11 cellular contexts compared by ENCODE assay signal in genomic region chr1:202007703-202008489, GRCh38. TPM values are rescaled to one million over a fixed set of nuclear protein-coding genes. Genes with fewer than 3 reads are reported as not detected.
DNase-seq lines count a peak whose midpoint lies in the region; ATAC-seq, FAIRE-seq and TF ChIP-seq lines count a peak whose summit lies in the region.
"Had no signal": no experiment of that assay in that cellular context is flagged by ENCODE, and none has a peak within 500 bp of the region (broad histone marks: within the 10 kb centered on the region; RNA-seq: fewer than 3 reads in every experiment).

No MANE protein-coding gene starts in this region.

- no peak overlapping the region for H3K4me3 ChIP-seq in A549
- H3K4me3 ChIP-seq in HUES64 (ENCODE audit: low read length): peak overlapping the region; percentile 34
- H3K4me3 ChIP-seq in tibial artery: no peak overlapping the region

- H3K9ac ChIP-seq in HUES64 (ENCODE audit: low read depth, low read length): peak overlapping the region; percentile 60

- TF ChIP-seq POLR2A in A549 (IDR thresholded peaks at IDR 0.05; ENCODE audit: low read length): no peak

- H3K4me1 ChIP-seq in A549: peaks cover 44% of the 10 kb centered on the region
- H3K4me1 ChIP-seq in HUES64 (ENCODE audit: insufficient read depth, low read length): peaks cover 39% of the 10 kb centered on the region
- peaks cover 0 to 6% (median 0%) of the 10 kb centered on the region in 4 donors for H3K4me1 ChIP-seq in tibial artery

- TF ChIP-seq RAD21 in A549 (conservative IDR thresholded peaks at IDR 0.05 in 1 of 2, IDR thresholded peaks at IDR 0.05 in 1 of 2): no peak

- POLR2A ChIA-PET in A549 (lab: Yijun Ruan, JAX): interaction anchor here (1.3 to 1.8 kb wide), 2 partner anchors 105 kb away, joined by 3 to 6 read pairs; no protein-coding TSS in a partner anchor

- no peak for DNase-seq in A549 (ENCODE audit: low read depth in 1 of 2, low spot score in 1 of 2)
- DNase-seq in astrocyte of the hippocampus (ENCODE audit: low read depth, low spot score): peak; percentile 13
- peak; percentile 84 for DNase-seq in left kidney (ENCODE audit: low read depth, low spot score)
- DNase-seq in GM03348 (ENCODE audit: low spot score): no peak
- no peak for DNase-seq in tibial artery
- DNase-seq: MV-4-11; stimulated activated CD4-positive, alpha-beta T cell treated with anti-CD3 and anti-CD28 coated beads, Interleukin-2, amount 100 ng/mL, for 24 hours had no signal

- peak overlapping the region; percentile 34 to 93; a peak in 5 of 6 replicates for H3K27ac ChIP-seq in A549
- peak overlapping the region; percentile 68 for H3K27ac ChIP-seq in HUES64 (ENCODE audit: low read depth, low read length)
- no peak overlapping the region for H3K27ac ChIP-seq in tibial artery

- H3K36me3 ChIP-seq in HUES64 (ENCODE audit: insufficient read depth, low read length): peaks cover 29% of the 10 kb centered on the region
- peaks cover 29 to 52% (median 38%) of the 10 kb centered on the region in 3 donors for H3K36me3 ChIP-seq in tibial artery

- no peaks in the 10 kb centered on the region for H3K27me3 ChIP-seq in HUES64 (ENCODE audit: insufficient read depth, low read length)
- H3K27me3 ChIP-seq in tibial artery: no peaks in the 10 kb centered on the region

- 55% methylated on average over 11 of the region's 12 CpGs for WGBS in A549 (ENCODE audit: missing lambda C conversion rate)
- 61% methylated on average over 10 of the region's 12 CpGs for WGBS in HUES64

- CTCF ChIA-PET in A549 (lab: Yijun Ruan, JAX): interaction anchor here (0.7 to 46.8 kb wide), 17 partner anchors 9 to 118 kb away, joined by 3 to 1624 read pairs (median 5); partner anchors contain the start of genes GPR37L1 and RNPEP

- ATAC-seq in A549: no peak
- ATAC-seq in GM18511 (IDR thresholded peaks at IDR 0.05; ENCODE audit: unreplicated experiment): no peak
- ATAC-seq in HG03457 (IDR thresholded peaks at IDR 0.05; ENCODE audit: unreplicated experiment): no peak

- H3K9me3 ChIP-seq in A549: no peaks in the 10 kb centered on the region
- H3K9me3 ChIP-seq in HUES64 (ENCODE audit: insufficient read depth, low read depth, low read length): no peaks in the 10 kb centered on the region
- no peaks in the 10 kb centered on the region for H3K9me3 ChIP-seq in tibial artery

- peak overlapping the region; percentile 88 for H3K4me2 ChIP-seq in A549

- FAIRE-seq in A549 (lab: Jason Lieb, UNC): no peak
- FAIRE-seq: urothelium cell line had no signal

- TF ChIP-seq CTCF in A549 (IDR thresholded peaks at IDR 0.05) (no peak), tibial artery (IDR thresholded peaks at IDR 0.05) (no peak)

- TF ChIP-seq EP300 in A549 (IDR thresholded peaks at IDR 0.05): no peak

- intact Hi-C loops in tibial artery (cut with DNase I; ENCODE audit: low total_unique reads): no loop called here

TF ChIP-seq in A549, 52 proteins besides CTCF, POLR2A, EP300 and RAD21:
- TF ChIP-seq ZFP36 (IDR thresholded peaks at IDR 0.05; ENCODE audit: borderline replicate concordance, partially characterized antibody): no peak
- no peak for TF ChIP-seq ATOH8 (CRISPR knock-in tag; IDR thresholded peaks at IDR 0.05; ENCODE audit: low read depth)
- no peak for TF ChIP-seq HEYL (CRISPR knock-in tag; IDR thresholded peaks at IDR 0.05)
- TF ChIP-seq, protein P1, sequence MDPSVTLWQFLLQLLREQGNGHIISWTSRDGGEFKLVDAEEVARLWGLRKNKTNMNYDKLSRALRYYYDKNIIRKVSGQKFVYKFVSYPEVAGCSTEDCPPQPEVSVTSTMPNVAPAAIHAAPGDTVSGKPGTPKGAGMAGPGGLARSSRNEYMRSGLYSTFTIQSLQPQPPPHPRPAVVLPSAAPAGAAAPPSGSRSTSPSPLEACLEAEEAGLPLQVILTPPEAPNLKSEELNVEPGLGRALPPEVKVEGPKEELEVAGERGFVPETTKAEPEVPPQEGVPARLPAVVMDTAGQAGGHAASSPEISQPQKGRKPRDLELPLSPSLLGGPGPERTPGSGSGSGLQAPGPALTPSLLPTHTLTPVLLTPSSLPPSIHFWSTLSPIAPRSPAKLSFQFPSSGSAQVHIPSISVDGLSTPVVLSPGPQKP (IDR thresholded peaks at IDR 0.05; ENCODE audit: low read depth, low read length): no peak
- no peak for TF ChIP-seq CBX2 (IDR thresholded peaks at IDR 0.05; ENCODE audit: borderline replicate concordance, low read depth)
- TF ChIP-seq HES2 (IDR thresholded peaks at IDR 0.05): no peak
- no peak for TF ChIP-seq KDM1A (IDR thresholded peaks at IDR 0.05; ENCODE audit: low read depth)
- no peak for TF ChIP-seq RNF2 (IDR thresholded peaks at IDR 0.05; ENCODE audit: borderline replicate concordance, low read depth)
- no peak for TF ChIP-seq NPAS2 (CRISPR knock-in tag; IDR thresholded peaks at IDR 0.05; ENCODE audit: borderline replicate concordance)
- TF ChIP-seq PBX3 (IDR thresholded peaks at IDR 0.05): no peak
- TF ChIP-seq CEBPB (IDR thresholded peaks at IDR 0.05): no peak
- TF ChIP-seq, protein P2, sequence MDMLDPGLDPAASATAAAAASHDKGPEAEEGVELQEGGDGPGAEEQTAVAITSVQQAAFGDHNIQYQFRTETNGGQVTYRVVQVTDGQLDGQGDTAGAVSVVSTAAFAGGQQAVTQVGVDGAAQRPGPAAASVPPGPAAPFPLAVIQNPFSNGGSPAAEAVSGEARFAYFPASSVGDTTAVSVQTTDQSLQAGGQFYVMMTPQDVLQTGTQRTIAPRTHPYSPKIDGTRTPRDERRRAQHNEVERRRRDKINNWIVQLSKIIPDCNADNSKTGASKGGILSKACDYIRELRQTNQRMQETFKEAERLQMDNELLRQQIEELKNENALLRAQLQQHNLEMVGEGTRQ (IDR thresholded peaks at IDR 0.05): no peak
- TF ChIP-seq RCOR1 (IDR thresholded peaks at IDR 0.05; ENCODE audit: low read depth, low read length): no peak
- TF ChIP-seq ZC3H11A (IDR thresholded peaks at IDR 0.05): no peak
- TF ChIP-seq HDAC2 (IDR thresholded peaks at IDR 0.05): no peak
- no peak for TF ChIP-seq MAX (IDR thresholded peaks at IDR 0.05)
- no peak for TF ChIP-seq JUNB (IDR thresholded peaks at IDR 0.05)

RNA-seq across cellular contexts. Expression of gene ELF3, which starts 2.5 kb away (rescaled TPM):
- polyA plus RNA-seq in A549 (2011; rRNA removed) (334 and 365 TPM in 2 replicates), A549 (2017; fragmentation: RNase III; extraction: RNeasy Plus Mini Kit Qiagen cat#74134 plus additional on column Dnase treatment) (138 to 180 TPM (median 179 TPM) in 3 replicates)
- polyA plus RNA-seq in A549 (2012; cell fraction: cytosol; rRNA removed): 197 and 257 TPM in 2 replicates
- polyA plus RNA-seq in A549 (2012; cell fraction: nucleus; rRNA removed): 1,053 and 1,132 TPM in 2 replicates
- polyA minus RNA-seq in A549 (2011; rRNA and poly(A)+ RNA removed): 661 and 758 TPM in 2 replicates
- 2.7 TPM for polyA plus RNA-seq in HUES64 (2013, experiment 1 of 2)
- polyA plus RNA-seq in HUES64 (2013, experiment 2 of 2): 3.0 TPM

RNA-seq across cellular contexts. Expression of gene RNPEP, which starts 25.4 kb away (rescaled TPM):
- polyA plus RNA-seq in A549 (2011; rRNA removed): 80.4 and 87.6 TPM in 2 replicates
- polyA plus RNA-seq in A549 (2012; cell fraction: cytosol; rRNA removed): 54.1 and 67.0 TPM in 2 replicates
- 87.5 and 112 TPM in 2 replicates for polyA plus RNA-seq in A549 (2012; cell fraction: nucleus; rRNA removed)
- 61.3 to 71.1 TPM (median 69.8 TPM) in 3 replicates for polyA plus RNA-seq in A549 (2017; fragmentation: RNase III; extraction: RNeasy Plus Mini Kit Qiagen cat#74134 plus additional on column Dnase treatment)
- polyA minus RNA-seq in A549 (2011; rRNA and poly(A)+ RNA removed): 52.5 and 53.4 TPM in 2 replicates
- 31.1 TPM for polyA plus RNA-seq in HUES64 (2013, experiment 1 of 2)
- polyA plus RNA-seq in HUES64 (2013, experiment 2 of 2): 37.5 TPM

RNA-seq across cellular contexts. Expression of gene TIMM17A, which starts 52.6 kb away (rescaled TPM):
- 96.2 and 127 TPM in 2 replicates for polyA plus RNA-seq in A549 (2011; rRNA removed)
- 42.6 and 45.1 TPM in 2 replicates for polyA plus RNA-seq in A549 (2012; cell fraction: cytosol; rRNA removed)
- 16.6 and 35.3 TPM in 2 replicates for polyA plus RNA-seq in A549 (2012; cell fraction: nucleus; rRNA removed)
- polyA plus RNA-seq in A549 (2017; fragmentation: RNase III; extraction: RNeasy Plus Mini Kit Qiagen cat#74134 plus additional on column Dnase treatment): 133 to 142 TPM (median 134 TPM) in 3 replicates
- 40.2 and 41.1 TPM in 2 replicates for polyA minus RNA-seq in A549 (2011; rRNA and poly(A)+ RNA removed)
- polyA plus RNA-seq in HUES64 (2013, experiment 1 of 2): 48.7 TPM
- polyA plus RNA-seq in HUES64 (2013, experiment 2 of 2): 46.6 TPM

Comparison
In these comparisons a context has a peak if more than half of its experiments do, and no peak if none do; other contexts are left out.
1. DNase-seq: peak in astrocyte of the hippocampus (single experiment) and left kidney (single experiment); none in A549 (0 of 2), GM03348 (single experiment) and tibial artery (0 of 2).
2. H3K27ac ChIP-seq: peak in A549 (2 of 2) and HUES64 (single experiment); none in tibial artery (0 of 2).